In the genomic region with DNA sequence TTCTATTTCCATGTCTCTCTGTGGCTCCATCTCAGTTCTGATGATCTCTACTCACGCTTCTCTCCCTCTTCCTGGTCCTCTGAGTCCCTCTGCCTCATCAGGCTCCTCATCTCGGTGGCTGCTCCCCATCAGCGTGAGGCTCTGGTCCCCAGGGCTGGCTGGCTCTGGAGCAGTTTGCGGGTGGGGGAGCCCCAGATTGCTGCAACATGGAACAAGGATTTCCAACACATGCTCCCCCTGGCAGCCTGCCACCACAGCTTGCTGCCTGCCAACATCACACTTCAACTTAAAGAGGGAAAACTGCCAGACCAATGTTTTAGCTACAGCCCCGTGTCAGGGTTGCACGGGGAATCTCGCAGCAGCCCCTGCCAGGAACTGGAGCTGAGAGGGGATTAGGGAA, we compare ENCODE assay signal across 10 cellular contexts.
A peak's percentile ranks its signal among the peaks of the same experiment; 100 is the strongest.
DNase-seq lines count a peak whose midpoint lies in the region; ATAC-seq and TF ChIP-seq lines count a peak whose summit lies in the region.
"Had no signal": no experiment of that assay in that cellular context is flagged by ENCODE, and none has a peak within 500 bp of the region (broad histone marks: within the 10 kb centered on the region; RNA-seq: fewer than 3 reads in every experiment).

No MANE protein-coding gene starts in this region.

- H3K4me3 Mint-ChIP-seq in central memory CD8-positive, alpha-beta T cell = no peak overlapping the region
- H3K4me3 Mint-ChIP-seq in progenitor cell of endocrine pancreas (ENCODE audit: low read depth) = no peak overlapping the region
- H3K4me3 Mint-ChIP-seq in immature natural killer cell = no peak overlapping the region

- no peaks in the 10 kb centered on the region for H3K4me1 Mint-ChIP-seq in central memory CD8-positive, alpha-beta T cell
- H3K4me1 Mint-ChIP-seq in progenitor cell of endocrine pancreas (ENCODE audit: low read depth) (no peaks in the 10 kb centered on the region), immature natural killer cell (no peaks in the 10 kb centered on the region)

- peaks cover 24% of the 10 kb centered on the region for H3K27me3 Mint-ChIP-seq in central memory CD8-positive, alpha-beta T cell
- H3K27me3 Mint-ChIP-seq in progenitor cell of endocrine pancreas (peaks cover 33% of the 10 kb centered on the region), immature natural killer cell (ENCODE audit: low read depth in 3 of 3) (peaks cover 2 to 5% (median 4%) of the 10 kb centered on the region in 3 donors)

- DNase-seq in DMS 273 treated with DMSO at 0.1 percent for 48 hours (lab: John Stamatoyannopoulos, UW) = peak; percentile 37
- peak; percentile 8 for DNase-seq in NCI-H2081 treated with DMSO at 0.1 percent for 48 hours (lab: John Stamatoyannopoulos, UW)
- no peak for DNase-seq in central memory CD8-positive, alpha-beta T cell (ENCODE audit: low spot score in 2 of 2)
- DNase-seq in occipital lobe (lab: John Stamatoyannopoulos, UW) = peak; percentile 27
- no peak for DNase-seq in A172 (ENCODE audit: low spot score)
- no peak for DNase-seq in progenitor cell of endocrine pancreas (ENCODE audit: low spot score, unreplicated experiment)
- DNase-seq in immature natural killer cell = no peak
- DNase-seq: activated CD8-positive, alpha-beta memory T cell treated with anti-CD3 and anti-CD28 coated beads for 24 hours had no signal

- H3K27ac Mint-ChIP-seq in central memory CD8-positive, alpha-beta T cell (ENCODE audit: low read depth) = peak overlapping the region; percentile 16
- H3K27ac Mint-ChIP-seq in progenitor cell of endocrine pancreas (no peak overlapping the region), immature natural killer cell (peak overlapping the region in 1 of 6 donors; percentile 59)
- H3K27ac Mint-ChIP-seq: IgD-negative memory B cell had no signal

- H3K36me3 Mint-ChIP-seq in central memory CD8-positive, alpha-beta T cell (ENCODE audit: insufficient read depth) = no peaks in the 10 kb centered on the region
- H3K36me3 Mint-ChIP-seq in progenitor cell of endocrine pancreas (ENCODE audit: insufficient read depth) = no peaks in the 10 kb centered on the region
- no peaks in the 10 kb centered on the region for H3K36me3 Mint-ChIP-seq in immature natural killer cell

- no peak for ATAC-seq in central memory CD8-positive, alpha-beta T cell (replicated peaks; ENCODE audit: extremely low read depth, poor library complexity, severe bottlenecking)
- no peak for ATAC-seq in GM21786 (IDR thresholded peaks at IDR 0.05; ENCODE audit: unreplicated experiment)

- TF ChIP-seq CTCF in progenitor cell of endocrine pancreas (IDR thresholded peaks at IDR 0.05; ENCODE audit: unreplicated experiment) = no peak

- H3K9me3 Mint-ChIP-seq in central memory CD8-positive, alpha-beta T cell = no peaks in the 10 kb centered on the region
- peaks cover 6% of the 10 kb centered on the region for H3K9me3 Mint-ChIP-seq in progenitor cell of endocrine pancreas (ENCODE audit: low read depth)
- no peaks in the 10 kb centered on the region for H3K9me3 Mint-ChIP-seq in immature natural killer cell
- H3K9me3 Mint-ChIP-seq: IgD-negative memory B cell had no signal

Comparison
In these comparisons a context has a peak if more than half of its experiments do, and no peak if none do; other contexts are left out.
1. DNase-seq: peak in DMS 273 treated with DMSO at 0.1 percent for 48 hours (single experiment), NCI-H2081 treated with DMSO at 0.1 percent for 48 hours (single experiment) and occipital lobe (single experiment); none in central memory CD8-positive, alpha-beta T cell (0 of 2), A172 (single experiment), progenitor cell of endocrine pancreas (single experiment) and immature natural killer cell (0 of 3).